In the genomic region with DNA sequence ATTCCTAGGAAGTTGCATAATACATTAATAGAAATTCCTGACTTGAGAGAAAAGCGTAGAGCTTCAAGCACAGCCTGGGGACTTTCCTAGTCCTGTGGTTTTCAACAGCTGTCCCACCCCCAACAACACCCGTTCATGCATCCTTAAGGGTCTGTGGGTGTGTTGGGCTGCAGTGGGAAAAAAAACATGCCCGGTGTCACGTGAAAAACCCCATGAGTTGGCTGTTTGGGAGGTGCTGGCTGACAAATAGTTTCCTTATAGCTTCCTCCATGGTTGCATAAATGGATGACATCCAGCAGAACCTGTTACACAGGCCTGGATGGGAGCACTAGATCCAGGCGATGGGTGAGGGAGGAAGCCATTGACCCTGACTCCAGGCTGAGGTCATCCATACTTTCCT, we compare ENCODE assay signal across 13 cellular contexts. TPM values are rescaled to one million over a fixed set of nuclear protein-coding genes. Genes with fewer than 3 reads are reported as not detected.
DNase-seq lines count a peak whose midpoint lies in the region; ATAC-seq, FAIRE-seq and TF ChIP-seq lines count a peak whose summit lies in the region.
"Had no signal": no experiment of that assay in that cellular context is flagged by ENCODE, and none has a peak within 500 bp of the region (broad histone marks: within the 10 kb centered on the region; RNA-seq: fewer than 3 reads in every experiment).

No MANE protein-coding gene starts in this region.

- peak overlapping the region; percentile 20; the same call in 1 of the 3 replicates for H3K4me2 ChIP-seq in A549

- CTCF ChIA-PET in A549 (lab: Yijun Ruan, JAX) = interaction anchor here (0.6 to 4.1 kb wide), 3 partner anchors 14 to 203 kb away, joined by 3 to 37 read pairs (median 3); partner anchors contain the start of gene SLC9A4
- CTCF ChIA-PET in activated CD4-positive, alpha-beta memory T cell treated with anti-CD3 and anti-CD28 coated beads for 36 hours (lab: Charles Lee) = interaction anchor here (0.9 to 1.2 kb wide), 2 partner anchors 13 to 15 kb away, joined by 3 to 5 read pairs; partner anchors contain the start of gene SLC9A4
- CTCF ChIA-PET in activated naive CD4-positive, alpha-beta T cell treated with anti-CD3 and anti-CD28 coated beads, Interleukin-2, amount 10 ng/mL, durations not matched to agents 7 days and 5 days (lab: Charles Lee) = interaction anchor here (1.3 to 3.6 kb wide), 3 partner anchors 10 to 17 kb away, joined by 4 to 18 read pairs (median 6); partner anchors contain the start of gene SLC9A4

- no peaks in the 10 kb centered on the region for H3K36me3 ChIP-seq in bronchial epithelial cell (ENCODE audit: control insufficient read depth, insufficient read depth, low read length)

- FAIRE-seq in A549 (lab: Jason Lieb, UNC) = no peak
- peak; percentile 47 for FAIRE-seq in bronchial epithelial cell (lab: Jason Lieb, UNC)

- DNase-seq in A549 (ENCODE audit: low read depth in 1 of 2, low spot score in 1 of 2) = no peak
- peak; percentile 97 for DNase-seq in bronchial epithelial cell (ENCODE audit: low read depth)
- DNase-seq in left colon = peak; percentile 51 to 66
- DNase-seq in activated CD4-positive, alpha-beta memory T cell treated with anti-CD3 and anti-CD28 coated beads for 36 hours = no peak
- DNase-seq in activated naive CD4-positive, alpha-beta T cell treated with anti-CD3 and anti-CD28 coated beads, Interleukin-2, amount 10 ng/mL, durations not matched to agents 7 days and 5 days = no peak
- no peak for DNase-seq in cerebellar nuclear complex (lab: John Stamatoyannopoulos, UW)
- DNase-seq: aorta; naive thymus-derived CD8-positive, alpha-beta T cell; NCI-H526; T-cell had no signal

- no peaks in the 10 kb centered on the region for H3K9me3 Mint-ChIP-seq in activated CD4-positive, alpha-beta memory T cell treated with anti-CD3 and anti-CD28 coated beads for 36 hours
- H3K9me3 Mint-ChIP-seq in activated naive CD4-positive, alpha-beta T cell treated with anti-CD3 and anti-CD28 coated beads, Interleukin-2, amount 10 ng/mL, durations not matched to agents 7 days and 5 days = no peaks in the 10 kb centered on the region
- H3K9me3 Mint-ChIP-seq: T-cell had no signal

- H3K4me1 ChIP-seq in A549 = no peaks in the 10 kb centered on the region

- H3K27me3 Mint-ChIP-seq in activated CD4-positive, alpha-beta memory T cell treated with anti-CD3 and anti-CD28 coated beads for 36 hours = peaks cover 22% of the 10 kb centered on the region
- peaks cover 43% of the 10 kb centered on the region for H3K27me3 Mint-ChIP-seq in activated naive CD4-positive, alpha-beta T cell treated with anti-CD3 and anti-CD28 coated beads, Interleukin-2, amount 10 ng/mL, durations not matched to agents 7 days and 5 days

- no peaks in the 10 kb centered on the region for H3K36me3 Mint-ChIP-seq in activated CD4-positive, alpha-beta memory T cell treated with anti-CD3 and anti-CD28 coated beads for 36 hours
- no peaks in the 10 kb centered on the region for H3K36me3 Mint-ChIP-seq in activated naive CD4-positive, alpha-beta T cell treated with anti-CD3 and anti-CD28 coated beads, Interleukin-2, amount 10 ng/mL, durations not matched to agents 7 days and 5 days
- H3K36me3 Mint-ChIP-seq: T-cell had no signal

- TF ChIP-seq RAD21 in A549 (conservative IDR thresholded peaks at IDR 0.05 in 1 of 2, IDR thresholded peaks at IDR 0.05 in 1 of 2) = no peak
- no peak for TF ChIP-seq RAD21 in Ishikawa (IDR thresholded peaks at IDR 0.05; ENCODE audit: low read depth)

- ATAC-seq in A549 = no peak
- peak; percentile 97 for ATAC-seq in left colon
- ATAC-seq in HG03025 (IDR thresholded peaks at IDR 0.05; ENCODE audit: low FRiP score, unreplicated experiment) = no peak
- ATAC-seq: naive thymus-derived CD8-positive, alpha-beta T cell; T-cell had no signal

- no peak for TF ChIP-seq EP300 in A549 (IDR thresholded peaks at IDR 0.05)
- peak; percentile 38; the same call in 1 of the 2 replicates for TF ChIP-seq EP300 in Ishikawa (IDR thresholded peaks at IDR 0.05; ENCODE audit: borderline replicate concordance)

- TF ChIP-seq CTCF in A549 (IDR thresholded peaks at IDR 0.05) (no peak), bronchial epithelial cell (IDR thresholded peaks at IDR 0.05; ENCODE audit: insufficient read depth, low read length, severe bottlenecking) (no peak)

- POLR2A ChIA-PET in A549 (lab: Yijun Ruan, JAX) = interaction anchor here (0.7 kb wide), 1 partner anchor 36 kb away, joined by 3 read pairs; no protein-coding TSS in a partner anchor
- POLR2A ChIA-PET in activated CD4-positive, alpha-beta memory T cell treated with anti-CD3 and anti-CD28 coated beads for 36 hours (lab: Charles Lee) = no interaction called here

- intact Hi-C loops in left colon (cut with DNase I, micrococcal nuclease) = no loop called here
- intact Hi-C loops in activated CD4-positive, alpha-beta memory T cell treated with anti-CD3 and anti-CD28 coated beads for 36 hours (cut with micrococcal nuclease) = no loop called here

- H3K27ac ChIP-seq in A549 = no peak overlapping the region

- no peak overlapping the region for H3K4me3 Mint-ChIP-seq in activated CD4-positive, alpha-beta memory T cell treated with anti-CD3 and anti-CD28 coated beads for 36 hours
- H3K4me3 Mint-ChIP-seq in activated naive CD4-positive, alpha-beta T cell treated with anti-CD3 and anti-CD28 coated beads, Interleukin-2, amount 10 ng/mL, durations not matched to agents 7 days and 5 days = no peak overlapping the region
- H3K4me3 Mint-ChIP-seq: naive thymus-derived CD8-positive, alpha-beta T cell; T-cell had no signal

- H3K27me3 ChIP-seq in bronchial epithelial cell (ENCODE audit: control insufficient read depth, insufficient read depth, low read length) = no peaks in the 10 kb centered on the region

- H3K4me3 ChIP-seq in A549 (no peak overlapping the region), bronchial epithelial cell (ENCODE audit: low read depth, low read length) (no peak overlapping the region)

- TF ChIP-seq POLR2A in A549 (IDR thresholded peaks at IDR 0.05; ENCODE audit: low read length) = no peak

- peaks cover 9% of the 10 kb centered on the region for H3K4me1 Mint-ChIP-seq in activated CD4-positive, alpha-beta memory T cell treated with anti-CD3 and anti-CD28 coated beads for 36 hours (ENCODE audit: low read depth)
- H3K4me1 Mint-ChIP-seq in activated naive CD4-positive, alpha-beta T cell treated with anti-CD3 and anti-CD28 coated beads, Interleukin-2, amount 10 ng/mL, durations not matched to agents 7 days and 5 days = peaks cover 5% of the 10 kb centered on the region

- no peak overlapping the region for H3K27ac Mint-ChIP-seq in activated CD4-positive, alpha-beta memory T cell treated with anti-CD3 and anti-CD28 coated beads for 36 hours
- H3K27ac Mint-ChIP-seq in activated naive CD4-positive, alpha-beta T cell treated with anti-CD3 and anti-CD28 coated beads, Interleukin-2, amount 10 ng/mL, durations not matched to agents 7 days and 5 days = no peak overlapping the region
- H3K27ac Mint-ChIP-seq: naive thymus-derived CD8-positive, alpha-beta T cell; T-cell had no signal

- WGBS in A549 (ENCODE audit: missing lambda C conversion rate) = 23% methylated on average over 5 of the region's 5 CpGs

- H3K9me3 ChIP-seq in A549 = no peaks in the 10 kb centered on the region; the same call in 2 of the 3 replicates

TF ChIP-seq in A549, 52 proteins besides CTCF, POLR2A, EP300 and RAD21:
- no peak for TF ChIP-seq HOXB13 (CRISPR knock-in tag; IDR thresholded peaks at IDR 0.05; ENCODE audit: low read depth)
- no peak for TF ChIP-seq FOSB (CRISPR knock-in tag; IDR thresholded peaks at IDR 0.05)
- no peak for TF ChIP-seq RARB (CRISPR knock-in tag; IDR thresholded peaks at IDR 0.05)
- TF ChIP-seq TP53 (CRISPR knock-in tag; IDR thresholded peaks at IDR 0.05) = no peak
- TF ChIP-seq GATA3 (IDR thresholded peaks at IDR 0.05; ENCODE audit: borderline replicate concordance) = no peak

TF ChIP-seq in Ishikawa, 13 proteins besides CTCF, POLR2A, EP300 and RAD21 (continues in another document):
- peak; percentile 49; the same call in 1 of the 2 replicates for TF ChIP-seq USF1 (IDR thresholded peaks at IDR 0.05)
- TF ChIP-seq TAF1 (IDR thresholded peaks at IDR 0.05; ENCODE audit: low read depth) = no peak
- no peak for TF ChIP-seq CREB1 (IDR thresholded peaks at IDR 0.05; ENCODE audit: low read depth)
- 0 out of 2 replicates have a peak, but pooled peaks have one; percentile 18 for TF ChIP-seq FOXM1 (IDR thresholded peaks at IDR 0.05; ENCODE audit: borderline replicate concordance, low read depth)
- TF ChIP-seq CEBPB (IDR thresholded peaks at IDR 0.05) = no peak; the same call in 1 of the 2 replicates
- TF ChIP-seq NFIC (IDR thresholded peaks at IDR 0.05) = no peak

RNA-seq across cellular contexts. Expression of gene SLC9A4, which starts 15.0 kb away (rescaled TPM):
- polyA plus RNA-seq in A549 (2011; rRNA removed) (not detected in 2 replicates), A549 (2017; fragmentation: RNase III; extraction: RNeasy Plus Mini Kit Qiagen cat#74134 plus additional on column Dnase treatment) (not detected in 3 replicates)
- not detected in 2 replicates for polyA plus RNA-seq in A549 (2012; cell fraction: cytosol; rRNA removed)
- not detected in 2 replicates for polyA plus RNA-seq in A549 (2012; cell fraction: nucleus; rRNA removed)
- not detected in 2 replicates for polyA minus RNA-seq in A549 (2011; rRNA and poly(A)+ RNA removed)
- total RNA-seq in bronchial epithelial cell (under 0.01 and 0.13 TPM in 2 replicates), left colon (under 1 TPM; 0.09 to 0.34 TPM)
- total RNA-seq in activated CD4-positive, alpha-beta memory T cell treated with anti-CD3 and anti-CD28 coated beads for 36 hours = under 1 TPM in 1 of 2 experiments, not detected in 1; 0.10 TPM
- total RNA-seq: glomerular endothelial cell; naive thymus-derived CD8-positive, alpha-beta T cell had no signal
- polyA plus RNA-seq: aorta; naive thymus-derived CD8-positive, alpha-beta T cell had no signal

Comparison
In these comparisons a context has a peak if more than half of its experiments do, and no peak if none do; other contexts are left out.
1. DNase-seq: peak in bronchial epithelial cell (single experiment) and left colon (2 of 2); none in A549 (0 of 2), activated CD4-positive, alpha-beta memory T cell treated with anti-CD3 and anti-CD28 coated beads for 36 hours (single experiment), activated naive CD4-positive, alpha-beta T cell treated with anti-CD3 and anti-CD28 coated beads, Interleukin-2, amount 10 ng/mL, durations not matched to agents 7 days and 5 days (single experiment) and cerebellar nuclear complex (0 of 2).